ENCODE assay signal across 29 cellular contexts in genomic region chr11:134342572-134343340, GRCh38. TPM values are rescaled to one million over a fixed set of nuclear protein-coding genes. Genes with fewer than 3 reads are reported as not detected.
"Had no signal": no experiment of that assay in that cellular context is flagged by ENCODE, and none has a peak within 500 bp of the region (broad histone marks: within the 10 kb centered on the region; RNA-seq: fewer than 3 reads in every experiment).

No MANE protein-coding gene starts in this region.

- H3K9me3 Mint-ChIP-seq: activated CD4-positive, alpha-beta memory T cell treated with anti-CD3 and anti-CD28 coated beads, Interleukin-2, amount 10 ng/mL, durations not matched to agents 7 days and 5 days; activated CD4-positive, alpha-beta T cell treated with anti-CD3 and anti-CD28 coated beads, Interleukin-2, amount 10 ng/mL, durations not matched to agents 24 days and 14 days; activated naive CD8-positive, alpha-beta T cell treated with anti-CD3 and anti-CD28 coated beads for 36 hours; activated T-cell treated with anti-CD3 and anti-CD28 coated beads, Interleukin-2, amount 50 U/mL, for 24 hours; activated T-helper 17 cell treated with anti-CD3 and anti-CD28 coated beads, Interleukin-2, amount 50 U/mL, for 72 hours; central memory CD8-positive, alpha-beta T cell; endodermal cell; mesothelial cell of epicardium; natural killer cell; stimulated activated memory B cell treated with anti-CD40 and anti-IgM and Interleukin-4, amounts not matched to agents 10 μg/mL and 1 μg/mL and 100 μg/mL, for 72 hours; T-cell; T-helper 2 cell treated with Interferon-gamma antibody and Interleukin-4, amounts not matched to agents 5 μg/mL and 100 μg/mL, for 36 hours; type B pancreatic cell had no signal

- H3K4me3 ChIP-seq: breast epithelium, left ventricle myocardium inferior, smooth muscle cell, stomach, suprapubic skin had no signal

- H3K27me3 Mint-ChIP-seq: activated CD4-positive, alpha-beta memory T cell treated with anti-CD3 and anti-CD28 coated beads, Interleukin-2, amount 10 ng/mL, durations not matched to agents 7 days and 5 days; activated CD4-positive, alpha-beta T cell treated with anti-CD3 and anti-CD28 coated beads, Interleukin-2, amount 10 ng/mL, durations not matched to agents 24 days and 14 days; activated naive CD8-positive, alpha-beta T cell treated with anti-CD3 and anti-CD28 coated beads for 36 hours; activated T-cell treated with anti-CD3 and anti-CD28 coated beads, Interleukin-2, amount 50 U/mL, for 24 hours; activated T-helper 17 cell treated with anti-CD3 and anti-CD28 coated beads, Interleukin-2, amount 50 U/mL, for 72 hours; central memory CD8-positive, alpha-beta T cell; T-cell had no signal

- DNase-seq: activated CD4-positive, alpha-beta memory T cell treated with anti-CD3 and anti-CD28 coated beads, Interleukin-2, amount 10 ng/mL, durations not matched to agents 7 days and 5 days; activated CD4-positive, alpha-beta T cell treated with anti-CD3 and anti-CD28 coated beads, Interleukin-2, amount 10 ng/mL, durations not matched to agents 24 days and 14 days; activated naive CD8-positive, alpha-beta T cell treated with anti-CD3 and anti-CD28 coated beads for 36 hours; activated T-cell treated with anti-CD3 and anti-CD28 coated beads, Interleukin-2, amount 50 U/mL, for 24 hours; endodermal cell; kidney glomerular epithelial cell; left ventricle myocardium inferior; mammary epithelial cell; natural killer cell; SK-N-SH; stimulated activated CD4-positive, alpha-beta T cell treated with anti-CD3 and anti-CD28 coated beads, Interleukin-15, amount 100 ng/mL, for 24 hours; stomach had no signal

- H3K4me1 ChIP-seq: breast epithelium, left ventricle myocardium inferior, parathyroid adenoma, stomach, suprapubic skin had no signal

- H3K36me3 ChIP-seq: breast epithelium, left ventricle myocardium inferior, neutrophil, stomach, suprapubic skin had no signal

- H3K4me3 Mint-ChIP-seq: activated CD4-positive, alpha-beta memory T cell treated with anti-CD3 and anti-CD28 coated beads, Interleukin-2, amount 10 ng/mL, durations not matched to agents 7 days and 5 days; activated CD4-positive, alpha-beta T cell treated with anti-CD3 and anti-CD28 coated beads, Interleukin-2, amount 10 ng/mL, durations not matched to agents 24 days and 14 days; activated naive CD8-positive, alpha-beta T cell treated with anti-CD3 and anti-CD28 coated beads for 36 hours; activated T-cell treated with anti-CD3 and anti-CD28 coated beads, Interleukin-2, amount 50 U/mL, for 24 hours; activated T-helper 17 cell treated with anti-CD3 and anti-CD28 coated beads, Interleukin-2, amount 50 U/mL, for 72 hours; central memory CD8-positive, alpha-beta T cell; endodermal cell; mesothelial cell of epicardium; natural killer cell; stimulated activated memory B cell treated with anti-CD40 and anti-IgM and Interleukin-4, amounts not matched to agents 10 μg/mL and 1 μg/mL and 100 μg/mL, for 72 hours; T-cell; T-helper 2 cell treated with Interferon-gamma antibody and Interleukin-4, amounts not matched to agents 5 μg/mL and 100 μg/mL, for 36 hours; type B pancreatic cell had no signal

- H3K36me3 Mint-ChIP-seq: activated naive CD8-positive, alpha-beta T cell treated with anti-CD3 and anti-CD28 coated beads for 36 hours; mesothelial cell of epicardium; natural killer cell; stimulated activated memory B cell treated with anti-CD40 and anti-IgM and Interleukin-4, amounts not matched to agents 10 μg/mL and 1 μg/mL and 100 μg/mL, for 72 hours; T-cell; type B pancreatic cell had no signal

- H3K27ac Mint-ChIP-seq: activated CD4-positive, alpha-beta memory T cell treated with anti-CD3 and anti-CD28 coated beads, Interleukin-2, amount 10 ng/mL, durations not matched to agents 7 days and 5 days; activated CD4-positive, alpha-beta T cell treated with anti-CD3 and anti-CD28 coated beads, Interleukin-2, amount 10 ng/mL, durations not matched to agents 24 days and 14 days; activated naive CD8-positive, alpha-beta T cell treated with anti-CD3 and anti-CD28 coated beads for 36 hours; activated T-cell treated with anti-CD3 and anti-CD28 coated beads, Interleukin-2, amount 50 U/mL, for 24 hours; activated T-helper 17 cell treated with anti-CD3 and anti-CD28 coated beads, Interleukin-2, amount 50 U/mL, for 72 hours; endodermal cell; mesothelial cell of epicardium; stimulated activated memory B cell treated with anti-CD40 and anti-IgM and Interleukin-4, amounts not matched to agents 10 μg/mL and 1 μg/mL and 100 μg/mL, for 72 hours; T-cell; T-helper 2 cell treated with Interferon-gamma antibody and Interleukin-4, amounts not matched to agents 5 μg/mL and 100 μg/mL, for 36 hours; type B pancreatic cell had no signal

- H3K27ac ChIP-seq: breast epithelium, epithelial cell of prostate, left ventricle myocardium inferior, neutrophil, parathyroid adenoma, stomach, suprapubic skin, VCaP had no signal

- H3K9me3 ChIP-seq: breast epithelium, left ventricle myocardium inferior, neutrophil, SK-N-SH, stomach, suprapubic skin had no signal

- H3K4me1 Mint-ChIP-seq: activated CD4-positive, alpha-beta memory T cell treated with anti-CD3 and anti-CD28 coated beads, Interleukin-2, amount 10 ng/mL, durations not matched to agents 7 days and 5 days; activated CD4-positive, alpha-beta T cell treated with anti-CD3 and anti-CD28 coated beads, Interleukin-2, amount 10 ng/mL, durations not matched to agents 24 days and 14 days; activated naive CD8-positive, alpha-beta T cell treated with anti-CD3 and anti-CD28 coated beads for 36 hours; activated T-helper 17 cell treated with anti-CD3 and anti-CD28 coated beads, Interleukin-2, amount 50 U/mL, for 72 hours; endodermal cell; mesothelial cell of epicardium; stimulated activated memory B cell treated with anti-CD40 and anti-IgM and Interleukin-4, amounts not matched to agents 10 μg/mL and 1 μg/mL and 100 μg/mL, for 72 hours had no signal

- ATAC-seq: activated CD4-positive, CD25-positive, alpha-beta regulatory T cell treated with anti-CD3 and anti-CD28 coated beads, Interleukin-2, amount 50 U/mL, for 24 hours; activated T-helper 17 cell treated with anti-CD3 and anti-CD28 coated beads, Interleukin-2, amount 50 U/mL, for 72 hours; natural killer cell; sciatic nerve; stimulated activated memory B cell treated with anti-CD40 and anti-IgM and Interleukin-4, amounts not matched to agents 10 μg/mL and 1 μg/mL and 100 μg/mL, for 72 hours; T-cell had no signal

- H3K27me3 ChIP-seq: breast epithelium, stomach, suprapubic skin had no signal

RNA-seq across cellular contexts. Expression of gene GLB1L2, which starts 11.0 kb away (rescaled TPM):
- total RNA-seq: fibroblast of villous mesenchyme had no signal
